2 cellular contexts compared by ENCODE assay signal in genomic region chr20:62933966-62934365, GRCh38.
TF ChIP-seq lines count a peak whose summit lies in the region.

No MANE protein-coding gene starts in this region.

TF ChIP-seq in GM23338, 12 proteins besides CTCF, POLR2A, EP300 and RAD21:
- TF ChIP-seq ETS1 (IDR thresholded peaks at IDR 0.05) (no peak), EZH2phosphoT487 (IDR thresholded peaks at IDR 0.05; ENCODE audit: unreplicated experiment) (no peak), STAT1 (IDR thresholded peaks at IDR 0.05; ENCODE audit: unreplicated experiment) (no peak), CREB1 (CRISPR knock-in tag; IDR thresholded peaks at IDR 0.05; ENCODE audit: low read depth) (no peak), JUNB (IDR thresholded peaks at IDR 0.05; ENCODE audit: unreplicated experiment) (no peak), POLR2AphosphoS5 (IDR thresholded peaks at IDR 0.05; ENCODE audit: low read depth) (no peak), REST (IDR thresholded peaks at IDR 0.05; ENCODE audit: unreplicated experiment) (no peak), ZNF462 (CRISPR knock-in tag; IDR thresholded peaks at IDR 0.05) (no peak), ZNF331 (CRISPR knock-in tag; IDR thresholded peaks at IDR 0.05; ENCODE audit: low read depth) (no peak), NANOG (IDR thresholded peaks at IDR 0.05; ENCODE audit: borderline replicate concordance) (no peak), EZH2 (IDR thresholded peaks at IDR 0.05; ENCODE audit: low read depth, unreplicated experiment) (no peak), ZNF114 (CRISPR knock-in tag; IDR thresholded peaks at IDR 0.05) (no peak)

TF ChIP-seq in H1, 55 proteins besides CTCF, POLR2A, EP300 and RAD21:
- TF ChIP-seq TEAD4 (IDR thresholded peaks at IDR 0.05; ENCODE audit: low read depth, low read length) (no peak), POLR2AphosphoS5 (IDR thresholded peaks at IDR 0.05; ENCODE audit: low read depth, low read length) (peak; percentile 49; the same call in 1 of the 2 replicates)
